19 cellular contexts compared by ENCODE assay signal in genomic region chr2:168365094-168365621, GRCh38.
DNase-seq lines count a peak whose midpoint lies in the region; ATAC-seq and TF ChIP-seq lines count a peak whose summit lies in the region.
"Had no signal": no experiment of that assay in that cellular context is flagged by ENCODE, and none has a peak within 500 bp of the region (broad histone marks: within the 10 kb centered on the region; RNA-seq: fewer than 3 reads in every experiment).

No MANE protein-coding gene starts in this region.

- BruUV-seq in MCF 10A (replicated peaks; lab: Mats Ljungman, UMichigan) (no TSS peak), mammary epithelial cell (replicated peaks; lab: Mats Ljungman, UMichigan) (no TSS peak)

- H3K4me1 Mint-ChIP-seq in MCF 10A (ENCODE audit: insufficient read depth, unreplicated experiment) = no peaks in the 10 kb centered on the region
- H3K4me1 Mint-ChIP-seq: CD8-positive, alpha-beta memory T cell had no signal

- H3K4me1 ChIP-seq in mammary epithelial cell (ENCODE audit: insufficient read depth, low read length) (no peaks in the 10 kb centered on the region), transverse colon (no peaks in the 10 kb centered on the region)

- H3K36me3 Mint-ChIP-seq in MCF 10A (ENCODE audit: insufficient read depth, unreplicated experiment) = no peaks in the 10 kb centered on the region

- intact Hi-C loops in MCF 10A (cut with micrococcal nuclease) = no loop called here
- intact Hi-C loops in mammary epithelial cell (cut with micrococcal nuclease) = no loop called here
- intact Hi-C loops in transverse colon (cut with DNase I; ENCODE audit: low total_unique reads) = no loop called here

- no peak overlapping the region for H2AFZ ChIP-seq in mammary epithelial cell (ENCODE audit: low read depth, low read length)

- TF ChIP-seq EP300 in transverse colon (IDR thresholded peaks at IDR 0.05; ENCODE audit: low read depth) = no peak

- DNase-seq in MCF 10A (ENCODE audit: unreplicated experiment) (peak; percentile 50), mammary epithelial cell (no peak), NCI-H345 (lab: John Stamatoyannopoulos, UW) (peak; percentile 73), SKM-1 (lab: John Stamatoyannopoulos, UW; ENCODE audit: unreplicated experiment) (peak; percentile 53), transverse colon (no peak), DMS79 (lab: John Stamatoyannopoulos, UW) (no peak), SW480 (ENCODE audit: low spot score) (no peak)
- DNase-seq: CD8-positive, alpha-beta memory T cell; DMS79 treated with DMSO at 0.1 percent for 48 hours; HCEC 1CT; MG63; NCI-H1417 treated with DMSO at 0.1 percent for 48 hours; NCI-H2029; NCI-H510A treated with DMSO at 0.1 percent for 48 hours; NCI-H82; SHP77 had no signal

- no peak overlapping the region for H3K4me2 ChIP-seq in mammary epithelial cell (ENCODE audit: insufficient read depth, low read depth, low read length)
- H3K4me2 ChIP-seq: KMS-11 had no signal

- no peak overlapping the region for H3K27ac ChIP-seq in mammary epithelial cell (ENCODE audit: insufficient read depth, low read depth, low read length)
- no peak overlapping the region for H3K27ac ChIP-seq in transverse colon
- H3K27ac ChIP-seq: 22Rv1, KMS-11 had no signal

- in situ Hi-C loops in mammary epithelial cell (cut with MboI; ENCODE audit: low sequenced_read_pairs in 2 of 2) = loop anchor here in 1 of 2 donors (25.0 kb wide), 1 partner anchor 322 kb away; no protein-coding TSS in a partner anchor
- in situ Hi-C loops in transverse colon (cut with MboI; ENCODE audit: low pct_ligation_motif_present in 1 of 4, low pct_unique_long_range_greater_than_20kb in 1 of 4, low sequenced_read_pairs in 3 of 4) = loop anchor here in 1 of 4 donors (25.0 kb wide), 1 partner anchor 322 kb away; no protein-coding TSS in a partner anchor

- H3K27ac Mint-ChIP-seq in MCF 10A (ENCODE audit: low read depth, unreplicated experiment) = no peak overlapping the region

- H3K36me3 ChIP-seq in mammary epithelial cell (ENCODE audit: insufficient read depth, low read length) (no peaks in the 10 kb centered on the region), transverse colon (no peaks in the 10 kb centered on the region)
- H3K36me3 ChIP-seq: MG63 had no signal

- no peaks in the 10 kb centered on the region for H3K27me3 Mint-ChIP-seq in MCF 10A (ENCODE audit: insufficient read depth, unreplicated experiment)

- CTCF ChIA-PET in MCF 10A (lab: Yijun Ruan, JAX) (interaction anchor here (0.7 to 1.8 kb wide), 3 partner anchors 9 to 322 kb away, joined by 3 to 5 read pairs (median 4); no protein-coding TSS in a partner anchor), mammary epithelial cell (lab: Charles Lee; ENCODE audit: low non-redundant PET) (no interaction called here)

- 99% methylated on average over 6 of the region's 6 CpGs for WGBS in mammary epithelial cell (ENCODE audit: low coverage, missing lambda C conversion rate)
- 89 to 98% methylated on average over 5 to 6 of the region's 6 CpGs for WGBS in transverse colon (ENCODE audit: low coverage in 1 of 2), 2 donors

- no peak overlapping the region for H3K4me3 ChIP-seq in mammary epithelial cell (replicated peaks in 1 of 3; ENCODE audit: insufficient read depth in 1 of 3, low read depth in 2 of 3, low read length in 3 of 3)
- no peak overlapping the region for H3K4me3 ChIP-seq in transverse colon
- H3K4me3 ChIP-seq: MG63 had no signal

- TF ChIP-seq CTCF in MCF 10A (IDR thresholded peaks at IDR 0.05; ENCODE audit: unreplicated experiment) (no peak), mammary epithelial cell (conservative IDR thresholded peaks at IDR 0.05 in 1 of 2, IDR thresholded peaks at IDR 0.05 in 1 of 2; ENCODE audit: extremely low read depth in 1 of 2, insufficient read depth in 1 of 2, low read depth in 1 of 2, low read length in 2 of 2) (no peak), transverse colon (IDR thresholded peaks at IDR 0.05) (no peak)

- dilution Hi-C loops in mammary epithelial cell (cut with HindIII; ENCODE audit: low sequenced_read_pairs) = no loop called here

- H3K27me3 ChIP-seq in mammary epithelial cell (ENCODE audit: insufficient read depth, low read length) (no peaks in the 10 kb centered on the region), transverse colon (no peaks in the 10 kb centered on the region)
- H3K27me3 ChIP-seq: MG63 had no signal

- TF ChIP-seq POLR2A in transverse colon (IDR thresholded peaks at IDR 0.05) = no peak

- no peak for ATAC-seq in GM19463 (IDR thresholded peaks at IDR 0.05; ENCODE audit: unreplicated experiment)

- POLR2A ChIA-PET in MCF 10A (lab: Yijun Ruan, JAX) = interaction anchor here (0.5 kb wide), 1 partner anchor 369 kb away, joined by 4 read pairs; no protein-coding TSS in a partner anchor

- H3K9me3 ChIP-seq in mammary epithelial cell (replicated peaks; ENCODE audit: insufficient read depth, low read length) (no peaks in the 10 kb centered on the region), transverse colon (no peaks in the 10 kb centered on the region)
- H3K9me3 ChIP-seq: MG63 had no signal

- H3K9me3 Mint-ChIP-seq in MCF 10A (ENCODE audit: unreplicated experiment) = no peaks in the 10 kb centered on the region
- H3K9me3 Mint-ChIP-seq: CD8-positive, alpha-beta memory T cell had no signal

- H3K79me2 ChIP-seq in mammary epithelial cell (ENCODE audit: insufficient read depth, low read length) = no peaks in the 10 kb centered on the region

- no peak overlapping the region for H3K4me3 Mint-ChIP-seq in MCF 10A (ENCODE audit: unreplicated experiment)
- H3K4me3 Mint-ChIP-seq: CD8-positive, alpha-beta memory T cell had no signal

- no peaks in the 10 kb centered on the region for H4K20me1 ChIP-seq in mammary epithelial cell (ENCODE audit: insufficient read depth, low read length)

- H3K9ac ChIP-seq in mammary epithelial cell (ENCODE audit: insufficient read depth, low read length) = no peak overlapping the region
- H3K9ac ChIP-seq: KMS-11 had no signal

Comparison
In these comparisons a context has a peak if more than half of its experiments do, and no peak if none do; other contexts are left out.
1. DNase-seq: peak in MCF 10A (single experiment), NCI-H345 (single experiment) and SKM-1 (single experiment); none in mammary epithelial cell (single experiment), transverse colon (single experiment), DMS79 (single experiment) and SW480 (single experiment).